In genomic region chr3:97972976-97973375, GRCh38 we compare ENCODE assay signal across 8 cellular contexts. TPM values are rescaled to one million over a fixed set of nuclear protein-coding genes. Genes with fewer than 3 reads are reported as not detected.
DNase-seq lines count a peak whose midpoint lies in the region; ATAC-seq and TF ChIP-seq lines count a peak whose summit lies in the region.

No MANE protein-coding gene starts in this region.

- no peak for DNase-seq in activated CD4-positive, alpha-beta T cell treated with anti-CD3 and anti-CD28 coated beads, Interleukin-2, amount 10 ng/mL, durations not matched to agents 24 days and 14 days
- DNase-seq in activated CD4-positive, alpha-beta T cell treated with anti-CD3 and anti-CD28 coated beads, Interleukin-2, amount 50 U/mL, for 1 hour: no peak
- no peak for DNase-seq in activated B cell treated with CpG ODN at 0.5 μM for 24 hours
- no peak for DNase-seq in suprapubic skin (ENCODE audit: low spot score in 2 of 2)
- DNase-seq in inferior parietal cortex (ENCODE audit: extremely low spot score): no peak
- DNase-seq in AG08396 (ENCODE audit: low spot score): no peak

- peaks cover 8% of the 10 kb centered on the region for H3K36me3 Mint-ChIP-seq in activated CD4-positive, alpha-beta T cell treated with anti-CD3 and anti-CD28 coated beads, Interleukin-2, amount 10 ng/mL, durations not matched to agents 24 days and 14 days (ENCODE audit: low read depth)
- peaks cover 2% of the 10 kb centered on the region for H3K36me3 Mint-ChIP-seq in activated B cell treated with CpG ODN at 0.5 μM for 24 hours (ENCODE audit: low read depth)

- H3K36me3 ChIP-seq in iPS-20b (ENCODE audit: insufficient read depth, low read depth, low read length): no peaks in the 10 kb centered on the region
- H3K36me3 ChIP-seq in suprapubic skin: no peaks in the 10 kb centered on the region

- H3K4me1 Mint-ChIP-seq in activated CD4-positive, alpha-beta T cell treated with anti-CD3 and anti-CD28 coated beads, Interleukin-2, amount 10 ng/mL, durations not matched to agents 24 days and 14 days: peaks cover 66% of the 10 kb centered on the region
- H3K4me1 Mint-ChIP-seq in activated B cell treated with CpG ODN at 0.5 μM for 24 hours: peaks cover 31% of the 10 kb centered on the region

- intact Hi-C loops in activated CD4-positive, alpha-beta T cell treated with anti-CD3 and anti-CD28 coated beads, Interleukin-2, amount 10 ng/mL, durations not matched to agents 24 days and 14 days (cut with micrococcal nuclease): loop anchor here (1.0 to 5.0 kb wide), 6 partner anchors 9 to 549 kb away; partner anchors contain the start of genes ARL6 and CLDND1
- intact Hi-C loops in activated B cell treated with CpG ODN at 0.5 μM for 24 hours (cut with micrococcal nuclease): loop anchor here (1.0 to 5.0 kb wide), 5 partner anchors 49 to 929 kb away; partner anchors contain the start of genes ARL6, CPOX and DCBLD2

- peaks cover 5% of the 10 kb centered on the region for H3K9me3 Mint-ChIP-seq in activated CD4-positive, alpha-beta T cell treated with anti-CD3 and anti-CD28 coated beads, Interleukin-2, amount 10 ng/mL, durations not matched to agents 24 days and 14 days
- no peaks in the 10 kb centered on the region for H3K9me3 Mint-ChIP-seq in activated B cell treated with CpG ODN at 0.5 μM for 24 hours

- peaks cover 22% of the 10 kb centered on the region; the same call in 1 of the 2 replicates for H3K27me3 ChIP-seq in iPS-20b (ENCODE audit: insufficient read depth, low read length)
- no peaks in the 10 kb centered on the region for H3K27me3 ChIP-seq in suprapubic skin

- CTCF ChIA-PET in activated B cell treated with CpG ODN at 0.5 μM for 24 hours (lab: Charles Lee): no interaction called here

- 97% methylated on average over 9 of the region's 9 CpGs for WGBS in suprapubic skin

- no peak for TF ChIP-seq EP300 in suprapubic skin (IDR thresholded peaks at IDR 0.05)

- H3K4me3 ChIP-seq in iPS-20b (ENCODE audit: low read length): peak overlapping the region; percentile 16; the same call in 1 of the 2 replicates
- peak overlapping the region; percentile 80 for H3K4me3 ChIP-seq in suprapubic skin

- peak overlapping the region; percentile 75 for H3K4me3 Mint-ChIP-seq in activated CD4-positive, alpha-beta T cell treated with anti-CD3 and anti-CD28 coated beads, Interleukin-2, amount 10 ng/mL, durations not matched to agents 24 days and 14 days
- H3K4me3 Mint-ChIP-seq in activated B cell treated with CpG ODN at 0.5 μM for 24 hours: peak overlapping the region; percentile 69

- H3K27ac ChIP-seq in iPS-20b (ENCODE audit: low read length) (no peak overlapping the region), suprapubic skin (no peak overlapping the region)

- TF ChIP-seq CTCF in activated B cell treated with CpG ODN at 0.5 μM for 24 hours (IDR thresholded peaks at IDR 0.05) (no peak), suprapubic skin (IDR thresholded peaks at IDR 0.05) (no peak)

- POLR2A ChIA-PET in activated B cell treated with CpG ODN at 0.5 μM for 24 hours (lab: Charles Lee): no interaction called here

- no peak for TF ChIP-seq POLR2A in suprapubic skin (IDR thresholded peaks at IDR 0.05)

- no peaks in the 10 kb centered on the region for H3K9me3 ChIP-seq in iPS-20b (ENCODE audit: insufficient read depth, low read depth, low read length)
- H3K9me3 ChIP-seq in suprapubic skin: no peaks in the 10 kb centered on the region

- no peak overlapping the region for H3K9ac ChIP-seq in iPS-20b (ENCODE audit: low read depth, low read length)

- no peaks in the 10 kb centered on the region for H3K27me3 Mint-ChIP-seq in activated CD4-positive, alpha-beta T cell treated with anti-CD3 and anti-CD28 coated beads, Interleukin-2, amount 10 ng/mL, durations not matched to agents 24 days and 14 days
- no peaks in the 10 kb centered on the region for H3K27me3 Mint-ChIP-seq in activated B cell treated with CpG ODN at 0.5 μM for 24 hours

- H3K4me1 ChIP-seq in iPS-20b (ENCODE audit: insufficient read depth, low read length) (peaks cover 7% of the 10 kb centered on the region; the same call in 1 of the 2 replicates), suprapubic skin (peaks cover 28% of the 10 kb centered on the region)

- ATAC-seq in activated B cell treated with CpG ODN at 0.5 μM for 24 hours (ENCODE audit: low read depth) (no peak), GM21528 (IDR thresholded peaks at IDR 0.05; ENCODE audit: low FRiP score, unreplicated experiment) (no peak)

- H3K27ac Mint-ChIP-seq in activated CD4-positive, alpha-beta T cell treated with anti-CD3 and anti-CD28 coated beads, Interleukin-2, amount 10 ng/mL, durations not matched to agents 24 days and 14 days: peak overlapping the region; percentile 80
- H3K27ac Mint-ChIP-seq in activated B cell treated with CpG ODN at 0.5 μM for 24 hours: peak overlapping the region; percentile 35

RNA-seq across cellular contexts. Expression of gene RIOX2, which starts 0.7 kb away (rescaled TPM):
- 84.1 and 87.7 TPM in 2 replicates for total RNA-seq in activated CD4-positive, alpha-beta T cell treated with anti-CD3 and anti-CD28 coated beads, Interleukin-2, amount 10 ng/mL, durations not matched to agents 24 days and 14 days
- total RNA-seq in activated B cell treated with CpG ODN at 0.5 μM for 24 hours: 33.7 and 34.8 TPM in 2 replicates
- 10 to 100 TPM; 30.1 to 44.1 (median 38.6) TPM for total RNA-seq in suprapubic skin
